In the genomic region with DNA sequence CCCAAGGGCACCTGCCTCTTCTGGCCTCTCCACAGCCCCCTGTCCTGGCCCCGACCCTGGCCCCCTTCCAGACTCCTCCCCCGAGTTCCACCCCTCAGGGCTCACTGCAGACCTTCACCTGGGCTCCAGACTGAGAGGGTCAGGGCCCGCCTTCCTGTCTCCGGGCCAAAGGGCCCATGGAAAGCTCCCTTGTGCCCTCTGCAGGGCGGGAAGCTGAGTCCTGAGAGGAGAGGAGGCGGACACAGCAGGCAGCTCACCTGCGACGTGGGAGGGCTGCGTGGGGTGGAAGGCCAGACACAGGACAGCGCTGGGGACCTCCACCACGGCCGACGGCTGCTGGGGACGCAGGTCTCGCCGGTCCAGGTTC, we compare ENCODE assay signal across 1 cellular context.
A peak's percentile ranks its signal among the peaks of the same experiment; 100 is the strongest.
TF ChIP-seq lines count a peak whose summit lies in the region.

No MANE protein-coding gene starts in this region.

TF ChIP-seq in HepG2, 621 proteins besides CTCF, POLR2A, EP300 and RAD21 (continued from another document and continues in another):
- TF ChIP-seq TOPORS (CRISPR knock-in tag; IDR thresholded peaks at IDR 0.05) (no peak), NBN (conservative IDR thresholded peaks at IDR 0.05) (no peak), ZNF468 (CRISPR knock-in tag; IDR thresholded peaks at IDR 0.05) (no peak), ZNF777 (CRISPR knock-in tag; IDR thresholded peaks at IDR 0.05) (no peak), SCMH1 (CRISPR knock-in tag; IDR thresholded peaks at IDR 0.05; ENCODE audit: borderline replicate concordance) (no peak), ZNF24 (IDR thresholded peaks at IDR 0.05) (no peak), NFE2L2 (IDR thresholded peaks at IDR 0.05; ENCODE audit: low read length) (no peak), RXRB (CRISPR knock-in tag; IDR thresholded peaks at IDR 0.05; ENCODE audit: borderline replicate concordance) (peak; percentile 75; the same call in 1 of the 2 replicates), MED1 (CRISPR knock-in tag; IDR thresholded peaks at IDR 0.05) (no peak), SNAI1 (CRISPR knock-in tag; IDR thresholded peaks at IDR 0.05; ENCODE audit: borderline replicate concordance) (no peak), SPEN (CRISPR knock-in tag; IDR thresholded peaks at IDR 0.05; ENCODE audit: low read depth) (no peak), PHF21A (CRISPR knock-in tag; IDR thresholded peaks at IDR 0.05) (0 out of 2 replicates have a peak, but pooled peaks have one; percentile 51), SIX4 (CRISPR knock-in tag; IDR thresholded peaks at IDR 0.05) (no peak), ZNF383 (CRISPR knock-in tag; IDR thresholded peaks at IDR 0.05; ENCODE audit: borderline replicate concordance) (no peak), MYC (CRISPR knock-in tag; IDR thresholded peaks at IDR 0.05; ENCODE audit: borderline replicate concordance) (0 out of 2 replicates have a peak, but pooled peaks have one; percentile 9), ZNF782 (CRISPR knock-in tag; IDR thresholded peaks at IDR 0.05; ENCODE audit: borderline replicate concordance) (no peak), ZSCAN25 (CRISPR knock-in tag; IDR thresholded peaks at IDR 0.05) (0 out of 2 replicates have a peak, but pooled peaks have one; percentile 24), GABPB1 (CRISPR knock-in tag; IDR thresholded peaks at IDR 0.05) (no peak), TP53 (CRISPR knock-in tag; conservative IDR thresholded peaks at IDR 0.05) (no peak), CC2D1A (CRISPR knock-in tag; IDR thresholded peaks at IDR 0.05) (no peak), SYNCRIP (IDR thresholded peaks at IDR 0.05; ENCODE audit: insufficient read depth, low read depth, low read length) (no peak), ZFX (CRISPR knock-in tag; IDR thresholded peaks at IDR 0.05; ENCODE audit: low read depth) (no peak), KDM2A (CRISPR knock-in tag; IDR thresholded peaks at IDR 0.05; ENCODE audit: borderline replicate concordance, low read depth) (0 out of 2 replicates have a peak, but pooled peaks have one; percentile 17), MTF1 (CRISPR knock-in tag; IDR thresholded peaks at IDR 0.05) (no peak), ARID2 (CRISPR knock-in tag; IDR thresholded peaks at IDR 0.05; ENCODE audit: borderline replicate concordance) (no peak), FOXO1 (CRISPR knock-in tag; IDR thresholded peaks at IDR 0.05) (no peak), YY1 (IDR thresholded peaks at IDR 0.05; ENCODE audit: insufficient read depth, insufficient replicate concordance, low read depth, low read length) (peak; percentile 23), ZFP36 (IDR thresholded peaks at IDR 0.05; ENCODE audit: borderline replicate concordance, low read depth, low read length, partially characterized antibody) (no peak), RXRA (CRISPR knock-in tag; IDR thresholded peaks at IDR 0.05) (0 out of 2 replicates have a peak, but pooled peaks have one; percentile 2), PCBP1 (IDR thresholded peaks at IDR 0.05; ENCODE audit: borderline replicate concordance, low read depth, low read length) (0 out of 2 replicates have a peak, but pooled peaks have one; percentile 39), ZNF205 (CRISPR knock-in tag; IDR thresholded peaks at IDR 0.05) (no peak), ATM (IDR thresholded peaks at IDR 0.05; ENCODE audit: borderline replicate concordance) (no peak), ZNF326 (CRISPR knock-in tag; IDR thresholded peaks at IDR 0.05; ENCODE audit: borderline replicate concordance) (no peak), XRCC5 (optimal IDR thresholded peaks at IDR 0.05; ENCODE audit: low read length) (peak; percentile 22), MEF2D (CRISPR knock-in tag; IDR thresholded peaks at IDR 0.05) (0 out of 2 replicates have a peak, but pooled peaks have one; percentile 42), ARNT2 (CRISPR knock-in tag; IDR thresholded peaks at IDR 0.05; ENCODE audit: low read depth) (peak; percentile 5; the same call in 1 of the 2 replicates), SKI (IDR thresholded peaks at IDR 0.05; ENCODE audit: partially characterized antibody) (peak; percentile 30), EHMT2 (IDR thresholded peaks at IDR 0.05; ENCODE audit: borderline replicate concordance, low read depth, low read length) (no peak)
- TF ChIP-seq, protein P1, sequence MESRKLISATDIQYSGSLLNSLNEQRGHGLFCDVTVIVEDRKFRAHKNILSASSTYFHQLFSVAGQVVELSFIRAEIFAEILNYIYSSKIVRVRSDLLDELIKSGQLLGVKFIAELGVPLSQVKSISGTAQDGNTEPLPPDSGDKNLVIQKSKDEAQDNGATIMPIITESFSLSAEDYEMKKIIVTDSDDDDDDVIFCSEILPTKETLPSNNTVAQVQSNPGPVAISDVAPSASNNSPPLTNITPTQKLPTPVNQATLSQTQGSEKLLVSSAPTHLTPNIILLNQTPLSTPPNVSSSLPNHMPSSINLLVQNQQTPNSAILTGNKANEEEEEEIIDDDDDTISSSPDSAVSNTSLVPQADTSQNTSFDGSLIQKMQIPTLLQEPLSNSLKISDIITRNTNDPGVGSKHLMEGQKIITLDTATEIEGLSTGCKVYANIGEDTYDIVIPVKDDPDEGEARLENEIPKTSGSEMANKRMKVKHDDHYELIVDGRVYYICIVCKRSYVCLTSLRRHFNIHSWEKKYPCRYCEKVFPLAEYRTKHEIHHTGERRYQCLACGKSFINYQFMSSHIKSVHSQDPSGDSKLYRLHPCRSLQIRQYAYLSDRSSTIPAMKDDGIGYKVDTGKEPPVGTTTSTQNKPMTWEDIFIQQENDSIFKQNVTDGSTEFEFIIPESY (CRISPR knock-in tag; IDR thresholded peaks at IDR 0.05) = no peak; the same call in 1 of the 2 replicates
- TF ChIP-seq, protein P2, sequence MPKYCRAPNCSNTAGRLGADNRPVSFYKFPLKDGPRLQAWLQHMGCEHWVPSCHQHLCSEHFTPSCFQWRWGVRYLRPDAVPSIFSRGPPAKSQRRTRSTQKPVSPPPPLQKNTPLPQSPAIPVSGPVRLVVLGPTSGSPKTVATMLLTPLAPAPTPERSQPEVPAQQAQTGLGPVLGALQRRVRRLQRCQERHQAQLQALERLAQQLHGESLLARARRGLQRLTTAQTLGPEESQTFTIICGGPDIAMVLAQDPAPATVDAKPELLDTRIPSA (CRISPR knock-in tag; IDR thresholded peaks at IDR 0.05; ENCODE audit: borderline replicate concordance) = no peak
- TF ChIP-seq, protein P3, sequence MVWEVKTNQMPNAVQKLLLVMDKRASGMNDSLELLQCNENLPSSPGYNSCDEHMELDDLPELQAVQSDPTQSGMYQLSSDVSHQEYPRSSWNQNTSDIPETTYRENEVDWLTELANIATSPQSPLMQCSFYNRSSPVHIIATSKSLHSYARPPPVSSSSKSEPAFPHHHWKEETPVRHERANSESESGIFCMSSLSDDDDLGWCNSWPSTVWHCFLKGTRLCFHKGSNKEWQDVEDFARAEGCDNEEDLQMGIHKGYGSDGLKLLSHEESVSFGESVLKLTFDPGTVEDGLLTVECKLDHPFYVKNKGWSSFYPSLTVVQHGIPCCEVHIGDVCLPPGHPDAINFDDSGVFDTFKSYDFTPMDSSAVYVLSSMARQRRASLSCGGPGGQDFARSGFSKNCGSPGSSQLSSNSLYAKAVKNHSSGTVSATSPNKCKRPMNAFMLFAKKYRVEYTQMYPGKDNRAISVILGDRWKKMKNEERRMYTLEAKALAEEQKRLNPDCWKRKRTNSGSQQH (CRISPR knock-in tag; IDR thresholded peaks at IDR 0.05; ENCODE audit: low read depth) = no peak
- TF ChIP-seq, protein P4, sequence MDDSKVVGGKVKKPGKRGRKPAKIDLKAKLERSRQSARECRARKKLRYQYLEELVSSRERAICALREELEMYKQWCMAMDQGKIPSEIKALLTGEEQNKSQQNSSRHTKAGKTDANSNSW (CRISPR knock-in tag; IDR thresholded peaks at IDR 0.05; ENCODE audit: borderline replicate concordance) = no peak
- TF ChIP-seq, protein P5, sequence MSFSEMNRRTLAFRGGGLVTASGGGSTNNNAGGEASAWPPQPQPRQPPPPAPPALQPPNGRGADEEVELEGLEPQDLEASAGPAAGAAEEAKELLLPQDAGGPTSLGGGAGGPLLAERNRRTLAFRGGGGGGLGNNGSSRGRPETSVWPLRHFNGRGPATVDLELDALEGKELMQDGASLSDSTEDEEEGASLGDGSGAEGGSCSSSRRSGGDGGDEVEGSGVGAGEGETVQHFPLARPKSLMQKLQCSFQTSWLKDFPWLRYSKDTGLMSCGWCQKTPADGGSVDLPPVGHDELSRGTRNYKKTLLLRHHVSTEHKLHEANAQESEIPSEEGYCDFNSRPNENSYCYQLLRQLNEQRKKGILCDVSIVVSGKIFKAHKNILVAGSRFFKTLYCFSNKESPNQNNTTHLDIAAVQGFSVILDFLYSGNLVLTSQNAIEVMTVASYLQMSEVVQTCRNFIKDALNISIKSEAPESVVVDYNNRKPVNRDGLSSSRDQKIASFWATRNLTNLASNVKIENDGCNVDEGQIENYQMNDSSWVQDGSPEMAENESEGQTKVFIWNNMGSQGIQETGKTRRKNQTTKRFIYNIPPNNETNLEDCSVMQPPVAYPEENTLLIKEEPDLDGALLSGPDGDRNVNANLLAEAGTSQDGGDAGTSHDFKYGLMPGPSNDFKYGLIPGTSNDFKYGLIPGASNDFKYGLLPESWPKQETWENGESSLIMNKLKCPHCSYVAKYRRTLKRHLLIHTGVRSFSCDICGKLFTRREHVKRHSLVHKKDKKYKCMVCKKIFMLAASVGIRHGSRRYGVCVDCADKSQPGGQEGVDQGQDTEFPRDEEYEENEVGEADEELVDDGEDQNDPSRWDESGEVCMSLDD (CRISPR knock-in tag; IDR thresholded peaks at IDR 0.05; ENCODE audit: borderline replicate concordance) = no peak
- TF ChIP-seq, protein P6, sequence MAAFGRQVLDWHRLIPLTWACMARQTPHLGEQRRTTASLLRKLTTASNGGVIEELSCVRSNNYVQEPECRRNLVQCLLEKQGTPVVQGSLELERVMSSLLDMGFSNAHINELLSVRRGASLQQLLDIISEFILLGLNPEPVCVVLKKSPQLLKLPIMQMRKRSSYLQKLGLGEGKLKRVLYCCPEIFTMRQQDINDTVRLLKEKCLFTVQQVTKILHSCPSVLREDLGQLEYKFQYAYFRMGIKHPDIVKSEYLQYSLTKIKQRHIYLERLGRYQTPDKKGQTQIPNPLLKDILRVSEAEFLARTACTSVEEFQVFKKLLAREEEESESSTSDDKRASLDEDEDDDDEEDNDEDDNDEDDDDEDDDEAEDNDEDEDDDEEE (CRISPR knock-in tag; IDR thresholded peaks at IDR 0.05) = 0 out of 2 replicates have a peak, but pooled peaks have one; percentile 48
- TF ChIP-seq, protein P7, sequence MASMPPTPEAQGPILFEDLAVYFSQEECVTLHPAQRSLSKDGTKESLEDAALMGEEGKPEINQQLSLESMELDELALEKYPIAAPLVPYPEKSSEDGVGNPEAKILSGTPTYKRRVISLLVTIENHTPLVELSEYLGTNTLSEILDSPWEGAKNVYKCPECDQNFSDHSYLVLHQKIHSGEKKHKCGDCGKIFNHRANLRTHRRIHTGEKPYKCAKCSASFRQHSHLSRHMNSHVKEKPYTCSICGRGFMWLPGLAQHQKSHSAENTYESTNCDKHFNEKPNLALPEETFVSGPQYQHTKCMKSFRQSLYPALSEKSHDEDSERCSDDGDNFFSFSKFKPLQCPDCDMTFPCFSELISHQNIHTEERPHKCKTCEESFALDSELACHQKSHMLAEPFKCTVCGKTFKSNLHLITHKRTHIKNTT (CRISPR knock-in tag; IDR thresholded peaks at IDR 0.05) = no peak
- TF ChIP-seq, protein P8, sequence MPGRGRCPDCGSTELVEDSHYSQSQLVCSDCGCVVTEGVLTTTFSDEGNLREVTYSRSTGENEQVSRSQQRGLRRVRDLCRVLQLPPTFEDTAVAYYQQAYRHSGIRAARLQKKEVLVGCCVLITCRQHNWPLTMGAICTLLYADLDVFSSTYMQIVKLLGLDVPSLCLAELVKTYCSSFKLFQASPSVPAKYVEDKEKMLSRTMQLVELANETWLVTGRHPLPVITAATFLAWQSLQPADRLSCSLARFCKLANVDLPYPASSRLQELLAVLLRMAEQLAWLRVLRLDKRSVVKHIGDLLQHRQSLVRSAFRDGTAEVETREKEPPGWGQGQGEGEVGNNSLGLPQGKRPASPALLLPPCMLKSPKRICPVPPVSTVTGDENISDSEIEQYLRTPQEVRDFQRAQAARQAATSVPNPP (CRISPR knock-in tag; IDR thresholded peaks at IDR 0.05) = no peak
- TF ChIP-seq, protein P9, sequence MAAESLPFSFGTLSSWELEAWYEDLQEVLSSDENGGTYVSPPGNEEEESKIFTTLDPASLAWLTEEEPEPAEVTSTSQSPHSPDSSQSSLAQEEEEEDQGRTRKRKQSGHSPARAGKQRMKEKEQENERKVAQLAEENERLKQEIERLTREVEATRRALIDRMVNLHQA (CRISPR knock-in tag; IDR thresholded peaks at IDR 0.05) = no peak
- TF ChIP-seq, protein P10, sequence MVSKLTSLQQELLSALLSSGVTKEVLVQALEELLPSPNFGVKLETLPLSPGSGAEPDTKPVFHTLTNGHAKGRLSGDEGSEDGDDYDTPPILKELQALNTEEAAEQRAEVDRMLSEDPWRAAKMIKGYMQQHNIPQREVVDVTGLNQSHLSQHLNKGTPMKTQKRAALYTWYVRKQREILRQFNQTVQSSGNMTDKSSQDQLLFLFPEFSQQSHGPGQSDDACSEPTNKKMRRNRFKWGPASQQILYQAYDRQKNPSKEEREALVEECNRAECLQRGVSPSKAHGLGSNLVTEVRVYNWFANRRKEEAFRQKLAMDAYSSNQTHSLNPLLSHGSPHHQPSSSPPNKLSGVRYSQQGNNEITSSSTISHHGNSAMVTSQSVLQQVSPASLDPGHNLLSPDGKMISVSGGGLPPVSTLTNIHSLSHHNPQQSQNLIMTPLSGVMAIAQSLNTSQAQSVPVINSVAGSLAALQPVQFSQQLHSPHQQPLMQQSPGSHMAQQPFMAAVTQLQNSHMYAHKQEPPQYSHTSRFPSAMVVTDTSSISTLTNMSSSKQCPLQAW (CRISPR knock-in tag; IDR thresholded peaks at IDR 0.05) = peak; percentile 60
- TF ChIP-seq, protein P11, sequence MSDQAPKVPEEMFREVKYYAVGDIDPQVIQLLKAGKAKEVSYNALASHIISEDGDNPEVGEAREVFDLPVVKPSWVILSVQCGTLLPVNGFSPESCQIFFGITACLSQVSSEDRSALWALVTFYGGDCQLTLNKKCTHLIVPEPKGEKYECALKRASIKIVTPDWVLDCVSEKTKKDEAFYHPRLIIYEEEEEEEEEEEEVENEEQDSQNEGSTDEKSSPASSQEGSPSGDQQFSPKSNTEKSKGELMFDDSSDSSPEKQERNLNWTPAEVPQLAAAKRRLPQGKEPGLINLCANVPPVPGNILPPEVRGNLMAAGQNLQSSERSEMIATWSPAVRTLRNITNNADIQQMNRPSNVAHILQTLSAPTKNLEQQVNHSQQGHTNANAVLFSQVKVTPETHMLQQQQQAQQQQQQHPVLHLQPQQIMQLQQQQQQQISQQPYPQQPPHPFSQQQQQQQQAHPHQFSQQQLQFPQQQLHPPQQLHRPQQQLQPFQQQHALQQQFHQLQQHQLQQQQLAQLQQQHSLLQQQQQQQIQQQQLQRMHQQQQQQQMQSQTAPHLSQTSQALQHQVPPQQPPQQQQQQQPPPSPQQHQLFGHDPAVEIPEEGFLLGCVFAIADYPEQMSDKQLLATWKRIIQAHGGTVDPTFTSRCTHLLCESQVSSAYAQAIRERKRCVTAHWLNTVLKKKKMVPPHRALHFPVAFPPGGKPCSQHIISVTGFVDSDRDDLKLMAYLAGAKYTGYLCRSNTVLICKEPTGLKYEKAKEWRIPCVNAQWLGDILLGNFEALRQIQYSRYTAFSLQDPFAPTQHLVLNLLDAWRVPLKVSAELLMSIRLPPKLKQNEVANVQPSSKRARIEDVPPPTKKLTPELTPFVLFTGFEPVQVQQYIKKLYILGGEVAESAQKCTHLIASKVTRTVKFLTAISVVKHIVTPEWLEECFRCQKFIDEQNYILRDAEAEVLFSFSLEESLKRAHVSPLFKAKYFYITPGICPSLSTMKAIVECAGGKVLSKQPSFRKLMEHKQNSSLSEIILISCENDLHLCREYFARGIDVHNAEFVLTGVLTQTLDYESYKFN (CRISPR knock-in tag; conservative IDR thresholded peaks at IDR 0.05) = peak; percentile 62; the same call in 1 of the 2 replicates
